ENCODE assay signal across 21 cellular contexts in genomic region chr11:108727665-108728064, GRCh38.
A peak's percentile ranks its signal among the peaks of the same experiment; 100 is the strongest.
DNase-seq lines count a peak whose midpoint lies in the region; ATAC-seq, FAIRE-seq and TF ChIP-seq lines count a peak whose summit lies in the region.
"Had no signal": no experiment of that assay in that cellular context is flagged by ENCODE, and none has a peak within 500 bp of the region (broad histone marks: within the 10 kb centered on the region; RNA-seq: fewer than 3 reads in every experiment).

No MANE protein-coding gene starts in this region.

- 85 to 88% methylated on average over 3 of the region's 3 CpGs for WGBS in esophagus squamous epithelium, 2 donors

- intact Hi-C loops in activated T-helper 1 cell treated with anti-CD3 and anti-CD28 coated beads, Interleukin-12 subunit alpha, Interleukin-12 subunit beta, Interleukin-2, Interleukin-4 antibody, amounts not matched to agents 30 ng/mL and 10 ng/mL and 1 ng/mL, durations not matched to agents 14 hours and 24 hours and 36 hours (cut with micrococcal nuclease) = loop anchor here (1.0 to 5.0 kb wide), 3 partner anchors 14 to 230 kb away; partner anchors contain the start of genes DDX10 and POGLUT3
- intact Hi-C loops in esophagus squamous epithelium (cut with DNase I) = no loop called here

- H3K36me3 ChIP-seq in esophagus squamous epithelium = peaks cover 0 to 28% (median 0%) of the 10 kb centered on the region in 3 donors

- peak; percentile 36 for ATAC-seq in GM19035 (IDR thresholded peaks at IDR 0.05; ENCODE audit: unreplicated experiment)
- peak; percentile 62 for ATAC-seq in HG02840 (IDR thresholded peaks at IDR 0.05; ENCODE audit: low FRiP score, unreplicated experiment)
- ATAC-seq in GM19455 (IDR thresholded peaks at IDR 0.05; ENCODE audit: unreplicated experiment) = no peak
- ATAC-seq: T-cell had no signal

- peaks cover 31% of the 10 kb centered on the region for H3K36me3 Mint-ChIP-seq in activated T-helper 1 cell treated with anti-CD3 and anti-CD28 coated beads, Interleukin-12 subunit alpha, Interleukin-12 subunit beta, Interleukin-2, Interleukin-4 antibody, amounts not matched to agents 30 ng/mL and 10 ng/mL and 1 ng/mL, durations not matched to agents 14 hours and 24 hours and 36 hours (ENCODE audit: low read depth)

- peaks cover 47% of the 10 kb centered on the region for H3K4me1 Mint-ChIP-seq in activated T-helper 1 cell treated with anti-CD3 and anti-CD28 coated beads, Interleukin-12 subunit alpha, Interleukin-12 subunit beta, Interleukin-2, Interleukin-4 antibody, amounts not matched to agents 30 ng/mL and 10 ng/mL and 1 ng/mL, durations not matched to agents 14 hours and 24 hours and 36 hours (ENCODE audit: low read depth)

- peak; percentile 62 for FAIRE-seq in GM18507 (lab: Jason Lieb, UNC)
- FAIRE-seq: endothelial cell of umbilical vein, H1, keratinocyte had no signal

- no peaks in the 10 kb centered on the region for H3K4me1 ChIP-seq in esophagus squamous epithelium
- H3K4me1 ChIP-seq: parathyroid adenoma had no signal

- H3K27ac Mint-ChIP-seq in activated T-helper 1 cell treated with anti-CD3 and anti-CD28 coated beads, Interleukin-12 subunit alpha, Interleukin-12 subunit beta, Interleukin-2, Interleukin-4 antibody, amounts not matched to agents 30 ng/mL and 10 ng/mL and 1 ng/mL, durations not matched to agents 14 hours and 24 hours and 36 hours = peak overlapping the region; percentile 19
- H3K27ac Mint-ChIP-seq: activated naive CD4-positive, alpha-beta T cell treated with anti-CD3 and anti-CD28 coated beads for 36 hours; CD4-positive, alpha-beta memory T cell; T-cell had no signal

- no peak for TF ChIP-seq CTCF in esophagus squamous epithelium (IDR thresholded peaks at IDR 0.05)

- no peaks in the 10 kb centered on the region for H3K27me3 Mint-ChIP-seq in activated T-helper 1 cell treated with anti-CD3 and anti-CD28 coated beads, Interleukin-12 subunit alpha, Interleukin-12 subunit beta, Interleukin-2, Interleukin-4 antibody, amounts not matched to agents 30 ng/mL and 10 ng/mL and 1 ng/mL, durations not matched to agents 14 hours and 24 hours and 36 hours (ENCODE audit: insufficient read depth)
- H3K27me3 Mint-ChIP-seq: CD4-positive, alpha-beta memory T cell; T-cell had no signal

- peaks cover 4% of the 10 kb centered on the region for H3K9me3 Mint-ChIP-seq in activated T-helper 1 cell treated with anti-CD3 and anti-CD28 coated beads, Interleukin-12 subunit alpha, Interleukin-12 subunit beta, Interleukin-2, Interleukin-4 antibody, amounts not matched to agents 30 ng/mL and 10 ng/mL and 1 ng/mL, durations not matched to agents 14 hours and 24 hours and 36 hours

- no peak for TF ChIP-seq POLR2A in esophagus squamous epithelium (IDR thresholded peaks at IDR 0.05)

- H3K9me3 ChIP-seq in esophagus squamous epithelium = no peaks in the 10 kb centered on the region

- no peak overlapping the region for H3K27ac ChIP-seq in esophagus squamous epithelium
- H3K27ac ChIP-seq: parathyroid adenoma, spleen had no signal

- peak overlapping the region; percentile 5 for H3K4me3 Mint-ChIP-seq in activated T-helper 1 cell treated with anti-CD3 and anti-CD28 coated beads, Interleukin-12 subunit alpha, Interleukin-12 subunit beta, Interleukin-2, Interleukin-4 antibody, amounts not matched to agents 30 ng/mL and 10 ng/mL and 1 ng/mL, durations not matched to agents 14 hours and 24 hours and 36 hours
- H3K4me3 Mint-ChIP-seq: activated naive CD4-positive, alpha-beta T cell treated with anti-CD3 and anti-CD28 coated beads for 36 hours; CD4-positive, alpha-beta memory T cell; T-cell had no signal

- no peak overlapping the region for H3K4me3 ChIP-seq in esophagus squamous epithelium
- H3K4me3 ChIP-seq: spleen had no signal

- no peaks in the 10 kb centered on the region for H3K27me3 ChIP-seq in esophagus squamous epithelium
- H3K27me3 ChIP-seq: spleen had no signal

- DNase-seq in GM18507 (ENCODE audit: extremely low spot score, insufficient read length, low read depth) = no peak
- DNase-seq in activated T-helper 1 cell treated with anti-CD3 and anti-CD28 coated beads, Interleukin-12 subunit alpha, Interleukin-12 subunit beta, Interleukin-2, Interleukin-4 antibody, amounts not matched to agents 30 ng/mL and 10 ng/mL and 1 ng/mL, durations not matched to agents 14 hours and 24 hours and 36 hours (ENCODE audit: low spot score) = no peak
- DNase-seq in esophagus squamous epithelium (lab: John Stamatoyannopoulos, UW) = no peak
- DNase-seq in SHP77 treated with DMSO at 0.1 percent for 48 hours (lab: John Stamatoyannopoulos, UW) = no peak
- no peak for DNase-seq in NCI-H69 (lab: John Stamatoyannopoulos, UW)
- DNase-seq: activated CD4-positive, alpha-beta T cell treated with anti-CD3 and anti-CD28 coated beads for 48 hours; activated naive CD4-positive, alpha-beta T cell treated with anti-CD3 and anti-CD28 coated beads for 36 hours; caudate nucleus; CD4-positive, alpha-beta memory T cell; IMR-90; NCI-H1048; NCI-H446 treated with DMSO at 0.1 percent for 48 hours; spleen; T-cell had no signal
